In the genomic region with DNA sequence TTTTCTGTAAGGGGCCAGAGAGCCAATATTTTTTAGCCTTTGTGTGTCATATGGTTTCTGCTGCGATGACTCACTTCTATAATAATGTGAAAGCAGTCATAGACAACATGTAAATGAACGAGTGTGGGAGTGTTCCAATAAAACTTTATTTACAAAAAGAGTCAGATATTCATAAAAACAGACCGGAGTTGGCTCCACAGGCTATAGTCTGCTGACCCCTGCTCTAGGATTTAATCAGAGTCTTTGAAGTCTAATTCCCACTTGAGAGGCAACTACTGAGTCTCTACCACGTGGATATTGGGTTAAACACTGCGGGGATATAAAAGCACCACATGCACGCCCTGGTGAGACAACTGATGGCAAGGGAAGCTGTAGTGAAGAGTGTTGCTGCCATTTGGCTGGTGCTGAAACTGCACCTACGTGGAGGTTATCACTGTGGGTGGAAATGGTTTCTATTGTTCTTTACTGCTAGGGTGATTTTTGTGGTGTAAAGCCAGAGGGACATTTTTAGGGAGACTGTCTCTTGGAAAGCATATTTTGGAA, we compare ENCODE assay signal across 12 cellular contexts. TPM values are rescaled to one million over a fixed set of nuclear protein-coding genes. Genes with fewer than 3 reads are reported as not detected.
DNase-seq lines count a peak whose midpoint lies in the region; ATAC-seq, FAIRE-seq and TF ChIP-seq lines count a peak whose summit lies in the region.
"Had no signal": no experiment of that assay in that cellular context is flagged by ENCODE, and none has a peak within 500 bp of the region (broad histone marks: within the 10 kb centered on the region; RNA-seq: fewer than 3 reads in every experiment).

No MANE protein-coding gene starts in this region.

- H3K4me3 ChIP-seq in PC-3 (ENCODE audit: low read length) (no peak overlapping the region), K562 (no peak overlapping the region), thymus (ENCODE audit: low read length) (no peak overlapping the region)

- no peak for FAIRE-seq in K562 (lab: Jason Lieb, UNC)
- FAIRE-seq: keratinocyte, TTC549 had no signal

- no peaks in the 10 kb centered on the region for H3K9me3 ChIP-seq in PC-3 (ENCODE audit: low read length)
- no peaks in the 10 kb centered on the region for H3K9me3 ChIP-seq in K562 (replicated peaks; ENCODE audit: control insufficient read depth, insufficient read depth, low read depth, low read length)
- H3K9me3 ChIP-seq in thymus (ENCODE audit: control insufficient read depth) = no peaks in the 10 kb centered on the region

- H3K4me2 ChIP-seq in PC-3 (ENCODE audit: low read length) = no peak overlapping the region
- H3K4me2 ChIP-seq in K562 (ENCODE audit: insufficient read depth, low read length) = peak overlapping the region; percentile 51; the same call in 1 of the 2 replicates

- CTCF ChIA-PET in PC-3 (lab: Charles Lee) = no interaction called here
- CTCF ChIA-PET in K562 (lab: Yijun Ruan, JAX; ENCODE audit: low intra/inter-chr PET ratio) = no interaction called here

- DNase-seq in stimulated activated CD4-positive, alpha-beta T cell treated with anti-CD3 and anti-CD28 coated beads, Interleukin-2, amount 100 ng/mL, for 24 hours = peak; percentile 39 to 48
- no peak for DNase-seq in stimulated activated CD4-positive, alpha-beta T cell treated with anti-CD3 and anti-CD28 coated beads, Interleukin-12 subunit alpha, Interleukin-12 subunit beta, amount 100 ng/mL, for 4 hours
- DNase-seq in PC-3 (peak; percentile 65), K562 (ENCODE audit: extremely low read depth in 1 of 4, low spot score in 3 of 4) (peak in 1 of 4 experiments; percentile 27), midbrain (lab: John Stamatoyannopoulos, UW) (no peak), dedifferentiated amniotic fluid mesenchymal stem cell (ENCODE audit: extremely low spot score) (no peak)
- DNase-seq: DMS153, NCI-H187 treated with DMSO at 0.1 percent for 48 hours had no signal

- TF ChIP-seq CTCF in PC-3 (conservative IDR thresholded peaks at IDR 0.05; ENCODE audit: low read depth, low read length) (no peak), K562 (IDR thresholded peaks at IDR 0.05 in 2 of 3, conservative IDR thresholded peaks at IDR 0.05 in 1 of 3; ENCODE audit: insufficient read depth in 2 of 3, low read depth in 1 of 3, low read length in 3 of 3) (no peak)

- POLR2A ChIA-PET in PC-3 (lab: Charles Lee; ENCODE audit: unreplicated experiment) = no interaction called here
- POLR2A ChIA-PET in K562 (lab: Yijun Ruan, JAX) = interaction anchor here (0.8 to 2.2 kb wide), 2 partner anchors 9 to 10 kb away, joined by 3 to 9 read pairs; no protein-coding TSS in a partner anchor

- H3K27ac ChIP-seq in PC-3 (ENCODE audit: low read length) (peak overlapping the region; percentile 33), K562 (ENCODE audit: extremely low read depth, low read depth, low read length) (peak overlapping the region; percentile 73), thymus (ENCODE audit: low read depth) (peak overlapping the region; percentile 58)

- WGBS in K562 (ENCODE audit: insufficient coverage, low coverage, missing lambda C conversion rate) = 36% methylated on average over 7 of the region's 7 CpGs
- 89% methylated on average over 7 of the region's 7 CpGs for WGBS in thymus

- H4K20me1 ChIP-seq in PC-3 (ENCODE audit: low read length) (no peaks in the 10 kb centered on the region), K562 (replicated peaks; ENCODE audit: control insufficient read depth, insufficient read depth, low read length) (no peaks in the 10 kb centered on the region)

- no peak for TF ChIP-seq POLR2A in K562 (conservative IDR thresholded peaks at IDR 0.05)

- no peaks in the 10 kb centered on the region for H3K9me2 ChIP-seq in PC-3 (replicated peaks; ENCODE audit: low read length)

- TF ChIP-seq RAD21 in K562 (CRISPR knock-in tag; conservative IDR thresholded peaks at IDR 0.05 in 1 of 2, IDR thresholded peaks at IDR 0.05 in 1 of 2) = no peak

- ATAC-seq in PC-3 = peak; percentile 50
- peak; percentile 44 for ATAC-seq in K562
- ATAC-seq in HG02938 (IDR thresholded peaks at IDR 0.05; ENCODE audit: unreplicated experiment) = no peak

- peak overlapping the region; percentile 27 for H2AFZ ChIP-seq in PC-3 (ENCODE audit: low read length)
- peak overlapping the region; percentile 92 for H2AFZ ChIP-seq in K562 (ENCODE audit: low read depth, low read length)

- H3K36me3 ChIP-seq in PC-3 (ENCODE audit: low read depth, low read length) (no peaks in the 10 kb centered on the region), K562 (ENCODE audit: control insufficient read depth, insufficient read depth, low read length) (no peaks in the 10 kb centered on the region), thymus (ENCODE audit: control insufficient read depth, insufficient read depth) (no peaks in the 10 kb centered on the region)

- H3K9ac ChIP-seq in PC-3 (ENCODE audit: low read length) = peak overlapping the region; percentile 9; the same call in 1 of the 2 replicates
- H3K9ac ChIP-seq in K562 (ENCODE audit: insufficient read depth in 1 of 2, low read depth in 2 of 2, low read length in 2 of 2) = peak overlapping the region in 1 of 2 experiments; percentile 66; a peak in 2 of 4 replicates

- no peak for TF ChIP-seq EP300 in K562 (IDR thresholded peaks at IDR 0.05; ENCODE audit: low read length)

- no peaks in the 10 kb centered on the region for H3K27me3 ChIP-seq in PC-3 (ENCODE audit: low read length)
- H3K27me3 ChIP-seq in K562 (ENCODE audit: control insufficient read depth in 2 of 2, insufficient read depth in 2 of 2, low read length in 2 of 2) = no peaks in the 10 kb centered on the region
- H3K27me3 ChIP-seq in thymus (ENCODE audit: control insufficient read depth, insufficient read depth) = no peaks in the 10 kb centered on the region

- H3K4me1 ChIP-seq in PC-3 (ENCODE audit: insufficient read depth, low read length) = peaks cover 10% of the 10 kb centered on the region; the same call in 1 of the 2 replicates
- peaks cover 8 to 24% of the 10 kb centered on the region in 2 experiments; a peak in 4 of 5 replicates for H3K4me1 ChIP-seq in K562 (replicated peaks in 1 of 2; ENCODE audit: control insufficient read depth in 2 of 2, insufficient read depth in 2 of 2, low read length in 2 of 2)
- peaks cover 27% of the 10 kb centered on the region for H3K4me1 ChIP-seq in thymus (ENCODE audit: control insufficient read depth, insufficient read depth, low read length)

- H3K9me1 ChIP-seq in K562 (ENCODE audit: control insufficient read depth, insufficient read depth, low read length) = no peaks in the 10 kb centered on the region

- intact Hi-C loops in PC-3 (cut with micrococcal nuclease) = no loop called here
- intact Hi-C loops in K562 (cut with micrococcal nuclease) = no loop called here

- in situ Hi-C loops in K562 (cut with MboI) = no loop called here

- H3F3A ChIP-seq in PC-3 (ENCODE audit: low read length, unreplicated experiment) = no peaks in the 10 kb centered on the region

- no peaks in the 10 kb centered on the region for H3K79me2 ChIP-seq in PC-3 (ENCODE audit: low read length)
- H3K79me2 ChIP-seq in K562 (ENCODE audit: control insufficient read depth, insufficient read depth, low read length) = no peaks in the 10 kb centered on the region

- BruUV-seq in PC-3 (replicated peaks; lab: Mats Ljungman, UMichigan) (no TSS peak), K562 (replicated peaks; lab: Mats Ljungman, UMichigan) (no TSS peak)

TF ChIP-seq in K562, 482 proteins besides CTCF, POLR2A, EP300 and RAD21 (continues in another document):
- TF ChIP-seq FOSL1 (tag; conservative IDR thresholded peaks at IDR 0.05) (peak; percentile 41; the same call in 1 of the 2 replicates), TFE3 (CRISPR knock-in tag; IDR thresholded peaks at IDR 0.05) (no peak), JUND (IDR thresholded peaks at IDR 0.05; ENCODE audit: borderline replicate concordance, low read depth, low read length) (peak; percentile 72; the same call in 1 of the 2 replicates), JUND (tag; IDR thresholded peaks at IDR 0.05; ENCODE audit: borderline replicate concordance, low read depth, low read length) (no peak), NCOA6 (IDR thresholded peaks at IDR 0.05) (peak; percentile 22; the same call in 1 of the 2 replicates), ZNF324 (CRISPR knock-in tag; IDR thresholded peaks at IDR 0.05) (no peak)

RNA-seq across cellular contexts. Expression of gene NINJ2, which starts 3.6 kb away (rescaled TPM):
- total RNA-seq in PC-3 (2014; rRNA removed) (not detected in 2 replicates), K562 (2014; rRNA removed) (3.6 and 4.5 TPM in 2 replicates), K562 (2014; rRNA removed; fragmentation: Illumina TruSeq; extraction: Trizol) (1.7 and 3.3 TPM in 2 replicates), K562 (2015; rRNA removed; fragmentation: Illumina TruSeq; extraction: Trizol) (4.0 and 4.9 TPM in 2 replicates), K562 (2021) (2.3 and 2.6 TPM in 2 replicates)
- 1.9 and 2.7 TPM in 2 replicates for total RNA-seq in K562 (2011; cell fraction: chromatin; rRNA removed; ENCODE audit: low replicate concordance)
- total RNA-seq in K562 (2011; cell fraction: nucleolus; rRNA removed) = 2.0 and 2.1 TPM in 2 replicates
- 1.5 TPM in 2 replicates for total RNA-seq in K562 (2011; cell fraction: nucleoplasm; rRNA removed)
- polyA plus RNA-seq in K562 (2011; rRNA removed) (3.6 and 5.3 TPM in 2 replicates), K562 (2014; fragmentation: Illumina TruSeq; extraction: Trizol) (6.5 and 7.3 TPM in 2 replicates), K562 (2014; fragmentation: Nextera tagmentation; extraction: Ambion mirVana) (10 to 100 TPM; 10.6 to 16.0 TPM), K562 (2014; rRNA removed) (4.3 and 4.8 TPM in 2 replicates), thymus (11.5 TPM)
- 13.1 and 19.4 TPM in 2 replicates for polyA plus RNA-seq in K562 (2011; cell fraction: cytosol; rRNA removed)
- polyA plus RNA-seq in K562 (2011; cell fraction: nucleus; rRNA removed) = 4.1 and 4.4 TPM in 2 replicates
- polyA plus RNA-seq in K562 (2012) = 5.8 and 7.2 TPM in 2 replicates
- polyA minus RNA-seq in K562 (2011; rRNA and poly(A)+ RNA removed) = 5.5 and 8.4 TPM in 2 replicates
- 2.9 and 3.7 TPM in 2 replicates for polyA minus RNA-seq in K562 (2011; cell fraction: cytosol; rRNA and poly(A)+ RNA removed)
- 0.81 and 2.6 TPM in 2 replicates for polyA minus RNA-seq in K562 (2011; cell fraction: nucleus; rRNA and poly(A)+ RNA removed)

Comparison
In these comparisons a context has a peak if more than half of its experiments do, and no peak if none do; other contexts are left out.
1. DNase-seq: peak in stimulated activated CD4-positive, alpha-beta T cell treated with anti-CD3 and anti-CD28 coated beads, Interleukin-2, amount 100 ng/mL, for 24 hours (2 of 2) and PC-3 (single experiment); none in stimulated activated CD4-positive, alpha-beta T cell treated with anti-CD3 and anti-CD28 coated beads, Interleukin-12 subunit alpha, Interleukin-12 subunit beta, amount 100 ng/mL, for 4 hours (single experiment), midbrain (single experiment) and dedifferentiated amniotic fluid mesenchymal stem cell (single experiment).
2. Peak in every context shown above with its lines, with median percentiles within 50 percentile points of each other: H3K27ac ChIP-seq.